24 cellular contexts compared by ENCODE assay signal in the genomic region with DNA sequence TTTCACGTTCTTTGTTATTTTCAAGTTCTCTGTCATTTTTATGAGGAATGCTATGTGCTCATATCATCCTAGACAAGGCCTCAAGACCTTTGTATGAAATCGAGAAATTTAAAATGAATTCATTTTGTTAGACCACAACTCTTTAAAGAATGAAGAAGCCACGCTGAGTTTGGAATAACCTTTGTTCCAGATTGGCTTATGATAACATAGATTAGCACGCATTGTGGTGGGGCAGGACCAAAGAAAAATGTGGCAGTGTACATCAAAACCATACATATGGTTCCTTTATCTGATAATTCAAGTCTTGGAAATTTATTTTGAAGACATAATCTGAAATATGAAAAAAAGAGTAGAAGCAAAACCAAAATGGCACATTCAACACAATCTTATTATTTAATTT. TPM values are rescaled to one million over a fixed set of nuclear protein-coding genes. Genes with fewer than 3 reads are reported as not detected.
DNase-seq lines count a peak whose midpoint lies in the region; ATAC-seq and TF ChIP-seq lines count a peak whose summit lies in the region.
"Had no signal": no experiment of that assay in that cellular context is flagged by ENCODE, and none has a peak within 500 bp of the region (broad histone marks: within the 10 kb centered on the region; RNA-seq: fewer than 3 reads in every experiment).

No MANE protein-coding gene starts in this region.

- H3K9me3 Mint-ChIP-seq in Calu3 (ENCODE audit: low read depth, unreplicated experiment), result no peaks in the 10 kb centered on the region
- H3K9me3 Mint-ChIP-seq: CD4-positive, alpha-beta T cell had no signal

- peaks cover 9% of the 10 kb centered on the region for H3K27me3 ChIP-seq in skeletal muscle satellite cell (ENCODE audit: control insufficient read depth, insufficient read depth, low read length)
- H3K27me3 ChIP-seq: BLaER1, Peyer's patch, SJCRH30 had no signal

- H3K4me3 Mint-ChIP-seq in Calu3 (ENCODE audit: low read depth, unreplicated experiment), result peak overlapping the region; percentile 55
- H3K4me3 Mint-ChIP-seq: CD4-positive, alpha-beta T cell had no signal

- H3K27ac Mint-ChIP-seq in Calu3 (ENCODE audit: unreplicated experiment), result no peak overlapping the region
- H3K27ac Mint-ChIP-seq: CD4-positive, alpha-beta T cell had no signal

- H3K4me3 ChIP-seq in WI38 (ENCODE audit: low read depth, low read length) (peak overlapping the region; percentile 60), fibroblast of villous mesenchyme (ENCODE audit: low read depth, low read length) (peak overlapping the region; percentile 76), skeletal muscle satellite cell (ENCODE audit: low read length) (peak overlapping the region; percentile 43)
- H3K4me3 ChIP-seq: A549, BLaER1, SJCRH30 had no signal

- intact Hi-C loops in Calu3 (cut with micrococcal nuclease; ENCODE audit: unreplicated experiment), result no loop called here
- intact Hi-C loops in left ventricle myocardium superior (cut with micrococcal nuclease), result loop anchor here (10.0 kb wide), 1 partner anchor 188 kb away; no protein-coding TSS in a partner anchor

- TF ChIP-seq CTCF in Calu3 (IDR thresholded peaks at IDR 0.05; ENCODE audit: unreplicated experiment), result no peak
- no peak for TF ChIP-seq CTCF in WI38 (IDR thresholded peaks at IDR 0.05; ENCODE audit: low read depth, low read length)
- TF ChIP-seq CTCF in fibroblast of villous mesenchyme (IDR thresholded peaks at IDR 0.05; ENCODE audit: insufficient read depth, low read depth, low read length), result no peak

- CTCF ChIA-PET in Calu3 (lab: Charles Lee), result interaction anchor here (0.6 to 1.1 kb wide), 3 partner anchors 11 to 1807 kb away, joined by 3 to 4 read pairs (median 4); no protein-coding TSS in a partner anchor

- BruUV-seq in Calu3 (replicated peaks; lab: Mats Ljungman, UMichigan), result no TSS peak

- ATAC-seq in left ventricle myocardium superior, result no peak
- ATAC-seq: A549 had no signal

- no peak overlapping the region for H3K9ac ChIP-seq in skeletal muscle satellite cell (ENCODE audit: low read depth, low read length)
- H3K9ac ChIP-seq: BLaER1 had no signal

- peaks cover 10% of the 10 kb centered on the region for H3K27me3 Mint-ChIP-seq in Calu3 (ENCODE audit: unreplicated experiment)

- H3K4me1 ChIP-seq in skeletal muscle satellite cell (ENCODE audit: control insufficient read depth, insufficient read depth, low read length), result peaks cover 10% of the 10 kb centered on the region
- H3K4me1 ChIP-seq: SJCRH30 had no signal

- H3K36me3 Mint-ChIP-seq in Calu3 (ENCODE audit: insufficient read depth, unreplicated experiment), result peaks cover 16% of the 10 kb centered on the region

- no peaks in the 10 kb centered on the region for H3K9me3 ChIP-seq in skeletal muscle satellite cell (replicated peaks; ENCODE audit: low read length)
- H3K9me3 ChIP-seq: A549, BLaER1, Peyer's patch, SJCRH30 had no signal

- peaks cover 39% of the 10 kb centered on the region for H3K4me1 Mint-ChIP-seq in Calu3 (ENCODE audit: low read depth, unreplicated experiment)

- DNase-seq in Calu3 (no peak), fibroblast of villous mesenchyme (ENCODE audit: low read depth) (peak; percentile 69), left ventricle myocardium superior (no peak), DMS79 treated with DMSO at 0.1 percent for 48 hours (lab: John Stamatoyannopoulos, UW) (no peak), HUDEP-2 (lab: John Stamatoyannopoulos, UW; ENCODE audit: unreplicated experiment in 76 of 76) (no peak), AML-193 (lab: John Stamatoyannopoulos, UW) (no peak)
- DNase-seq: CD4-positive, alpha-beta T cell; DMS53; KG1; MV-4-11; NCI-H1105 treated with DMSO at 0.1 percent for 48 hours; NCI-H2081; NCI-H2171; NCI-H345; NCI-H524; NCI-H774; Peyer's patch had no signal

- H3K36me3 ChIP-seq in skeletal muscle satellite cell (ENCODE audit: insufficient read depth, low read length), result no peaks in the 10 kb centered on the region
- H3K36me3 ChIP-seq: BLaER1, Peyer's patch, SJCRH30 had no signal

- no peak overlapping the region for H3K4me2 ChIP-seq in skeletal muscle satellite cell (ENCODE audit: low read length)
- H3K4me2 ChIP-seq: A549, BLaER1 had no signal

RNA-seq across cellular contexts. Expression of gene HSD17B2, which starts 2.2 kb away (rescaled TPM):
- 16.2 and 16.9 TPM in 2 replicates for total RNA-seq in Calu3 (2022)
- 8.7 and 9.5 TPM in 2 replicates for total RNA-seq in fibroblast of villous mesenchyme
- total RNA-seq in skeletal muscle satellite cell (2012; rRNA removed), result 0.22 and 1.3 TPM in 2 replicates
- total RNA-seq in left ventricle myocardium superior, result not detected
- total RNA-seq: CD4-positive, alpha-beta T cell; OCI-LY7; SJCRH30 had no signal

RNA-seq across cellular contexts. Expression of gene SDR42E1, which starts 26.0 kb away (rescaled TPM):
- total RNA-seq in Calu3 (2022), result 33.0 and 34.3 TPM in 2 replicates
- total RNA-seq in fibroblast of villous mesenchyme, result 2.6 TPM in 2 replicates
- under 0.01 TPM in 1 of 2 replicates, not detected in the other for total RNA-seq in skeletal muscle satellite cell (2012; rRNA removed)
- total RNA-seq in left ventricle myocardium superior, result 0.92 TPM
- total RNA-seq: H4 had no signal
